Comparison of ENCODE assay signal across 13 cellular contexts in the genomic region with DNA sequence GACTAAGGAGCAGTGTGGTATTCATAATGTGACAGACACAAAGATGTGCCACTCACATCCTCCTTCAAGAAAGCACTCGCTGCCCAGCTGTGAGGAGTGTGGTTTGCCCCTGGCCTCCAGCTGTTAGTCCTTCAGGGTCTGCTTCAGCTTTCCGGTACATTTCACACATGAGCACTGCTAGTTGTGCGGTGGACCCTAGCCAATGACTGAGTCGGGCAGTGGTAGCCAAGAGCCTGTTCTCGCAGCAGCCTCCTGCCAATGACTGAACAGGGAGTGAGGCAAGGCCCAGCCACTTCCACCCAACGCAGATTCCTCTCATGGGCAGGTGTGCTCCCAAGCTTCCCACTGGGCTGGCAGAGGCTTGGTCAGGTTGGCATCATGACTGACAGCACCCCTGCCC.
DNase-seq lines count a peak whose midpoint lies in the region; ATAC-seq and TF ChIP-seq lines count a peak whose summit lies in the region.
"Had no signal": no experiment of that assay in that cellular context is flagged by ENCODE, and none has a peak within 500 bp of the region (broad histone marks: within the 10 kb centered on the region; RNA-seq: fewer than 3 reads in every experiment).

No MANE protein-coding gene starts in this region.

- no peaks in the 10 kb centered on the region for H3K79me2 ChIP-seq in neural progenitor cell (ENCODE audit: low read depth)

- H4K20me1 ChIP-seq in neural progenitor cell (ENCODE audit: low read depth), result no peaks in the 10 kb centered on the region

- no peak overlapping the region for H3K4me2 ChIP-seq in neural progenitor cell

- H3K9ac ChIP-seq in neural progenitor cell, result no peak overlapping the region

- no peaks in the 10 kb centered on the region for H3K9me3 Mint-ChIP-seq in neural progenitor cell
- H3K9me3 Mint-ChIP-seq: CD4-positive, alpha-beta T cell had no signal

- peaks cover 2% of the 10 kb centered on the region for H3K27me3 Mint-ChIP-seq in neural progenitor cell (ENCODE audit: insufficient read depth, low read depth)
- H3K27me3 Mint-ChIP-seq: CD4-positive, alpha-beta T cell had no signal

- no peaks in the 10 kb centered on the region for H3F3A ChIP-seq in neural progenitor cell (ENCODE audit: low read depth)

- no peaks in the 10 kb centered on the region for H3K36me3 Mint-ChIP-seq in neural progenitor cell

- no peak for ATAC-seq in GM21576 (IDR thresholded peaks at IDR 0.05; ENCODE audit: unreplicated experiment)

- H3K4me3 ChIP-seq in neural progenitor cell, result no peak overlapping the region
- H3K4me3 ChIP-seq: spleen, stomach had no signal

- H2AFZ ChIP-seq in neural progenitor cell (replicated peaks), result no peak overlapping the region

- H3K36me3 ChIP-seq in neural progenitor cell, result no peaks in the 10 kb centered on the region
- H3K36me3 ChIP-seq: spleen, stomach had no signal

- no peak overlapping the region for H3K27ac ChIP-seq in neural progenitor cell
- H3K27ac ChIP-seq: spleen, stomach had no signal

- no peaks in the 10 kb centered on the region for H3K4me1 ChIP-seq in neural progenitor cell
- H3K4me1 ChIP-seq: spleen, stomach had no signal

- DNase-seq in LHCN-M2 (ENCODE audit: low read depth), result peak; percentile 29
- peak; percentile 95 for DNase-seq in NCI-H345 treated with DMSO at 0.1 percent for 48 hours (lab: John Stamatoyannopoulos, UW; ENCODE audit: unreplicated experiment)
- DNase-seq in globus pallidus (ENCODE audit: low spot score), result peak; percentile 6
- DNase-seq in renal cortical epithelial cell (ENCODE audit: low read depth), result peak; percentile 10
- DNase-seq in islet precursor cell, result no peak
- no peak for DNase-seq in neural progenitor cell (ENCODE audit: low spot score)
- DNase-seq: activated CD4-positive, alpha-beta T cell treated with anti-CD3 and anti-CD28 coated beads, Interleukin-2, amount 50 U/mL, for 48 hours; activated T-cell treated with anti-CD3 and anti-CD28 coated beads, Interleukin-2, amount 50 U/mL, for 48 hours; CD4-positive, alpha-beta T cell; GF-D8; spleen; stomach had no signal

- peaks cover 13% of the 10 kb centered on the region for H3K4me1 Mint-ChIP-seq in neural progenitor cell

- H3K9me3 ChIP-seq in neural progenitor cell (ENCODE audit: low read depth), result no peaks in the 10 kb centered on the region
- H3K9me3 ChIP-seq: spleen, stomach had no signal

- no peaks in the 10 kb centered on the region for H3K27me3 ChIP-seq in neural progenitor cell
- H3K27me3 ChIP-seq: spleen, stomach had no signal

- H3K27ac Mint-ChIP-seq in neural progenitor cell, result no peak overlapping the region
- H3K27ac Mint-ChIP-seq: CD4-positive, alpha-beta T cell had no signal

- no peak for TF ChIP-seq CTCF in neural progenitor cell (IDR thresholded peaks at IDR 0.05)

- H3K4me3 Mint-ChIP-seq in neural progenitor cell, result no peak overlapping the region
- H3K4me3 Mint-ChIP-seq: CD4-positive, alpha-beta T cell had no signal

Comparison
In these comparisons a context has a peak if more than half of its experiments do, and no peak if none do; other contexts are left out.
1. DNase-seq: peak in LHCN-M2 (single experiment), NCI-H345 treated with DMSO at 0.1 percent for 48 hours (single experiment), globus pallidus (single experiment) and renal cortical epithelial cell (single experiment); none in islet precursor cell (single experiment) and neural progenitor cell (single experiment).